ENCODE assay signal across 14 cellular contexts in the genomic region with DNA sequence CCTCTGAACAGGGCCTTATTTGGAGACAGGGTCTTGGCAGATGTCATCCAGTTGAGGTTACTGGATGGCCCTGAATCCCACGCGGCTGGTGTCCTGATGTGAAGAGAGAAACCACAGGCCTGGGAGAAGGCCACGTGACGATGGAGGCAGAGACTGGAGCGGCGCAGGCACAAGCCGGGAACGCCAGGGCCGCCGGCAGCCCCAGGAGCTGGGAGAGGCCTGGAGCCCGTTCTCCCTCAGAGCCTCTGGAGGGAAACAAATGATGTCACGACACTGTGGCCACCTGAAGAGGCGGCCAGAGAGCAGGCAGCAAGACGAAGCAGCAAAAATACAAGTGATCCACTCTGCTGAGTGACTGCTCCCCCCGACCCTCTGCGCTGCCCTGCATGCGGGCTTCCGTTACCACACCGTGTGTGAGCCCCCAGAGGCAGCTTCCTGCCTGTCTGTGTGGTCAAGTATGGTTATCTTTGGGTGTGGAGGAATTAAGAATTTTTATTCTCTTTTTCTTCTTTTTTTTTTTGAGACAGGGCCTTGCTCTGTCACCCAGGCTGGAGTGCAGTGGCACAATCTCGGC. TPM values are rescaled to one million over a fixed set of nuclear protein-coding genes. Genes with fewer than 3 reads are reported as not detected.
A peak's percentile ranks its signal among the peaks of the same experiment; 100 is the strongest.
DNase-seq lines count a peak whose midpoint lies in the region; ATAC-seq and TF ChIP-seq lines count a peak whose summit lies in the region.
"Had no signal": no experiment of that assay in that cellular context is flagged by ENCODE, and none has a peak within 500 bp of the region (broad histone marks: within the 10 kb centered on the region; RNA-seq: fewer than 3 reads in every experiment).

No MANE protein-coding gene starts in this region.

- no peak for DNase-seq in activated naive CD4-positive, alpha-beta T cell treated with anti-CD3 and anti-CD28 coated beads, Interleukin-2, amount 50 U/mL, for 16 hours
- DNase-seq in WTC11 (ENCODE audit: low spot score) = no peak
- no peak for DNase-seq in D341Med (ENCODE audit: low spot score)
- no peak for DNase-seq in activated gamma-delta T cell treated with Interleukin-2 at 50 U/mL for 16 hours
- DNase-seq: activated effector memory CD4-positive, alpha-beta T cell treated with Interleukin-2 at 50 U/mL for 16 hours; SW 1271; trophoblast cell had no signal

- no peaks in the 10 kb centered on the region for H3K9me3 Mint-ChIP-seq in activated naive CD4-positive, alpha-beta T cell treated with anti-CD3 and anti-CD28 coated beads, Interleukin-2, amount 50 U/mL, for 24 hours
- no peaks in the 10 kb centered on the region for H3K9me3 Mint-ChIP-seq in WTC11

- peaks cover 0 to 14% of the 10 kb centered on the region in 2 donors for H3K27me3 ChIP-seq in muscle layer of colon (ENCODE audit: control insufficient read depth in 1 of 2, insufficient read depth in 2 of 2, low read length in 2 of 2)

- H3K27me3 Mint-ChIP-seq in activated naive CD4-positive, alpha-beta T cell treated with anti-CD3 and anti-CD28 coated beads, Interleukin-2, amount 50 U/mL, for 24 hours = no peaks in the 10 kb centered on the region
- H3K27me3 Mint-ChIP-seq in WTC11 (ENCODE audit: low read depth) = no peaks in the 10 kb centered on the region; the same call in 1 of the 2 replicates

- no peaks in the 10 kb centered on the region for H3K9me3 ChIP-seq in muscle layer of colon (ENCODE audit: low read length)

- ATAC-seq in WTC11 (no peak), GM19452 (IDR thresholded peaks at IDR 0.05; ENCODE audit: unreplicated experiment) (no peak), GM21825 (IDR thresholded peaks at IDR 0.05; ENCODE audit: unreplicated experiment) (no peak)
- ATAC-seq: Panc1 had no signal

- H3K4me1 ChIP-seq in muscle layer of colon (ENCODE audit: insufficient read depth, low read length) = no peaks in the 10 kb centered on the region

- POLR2A ChIA-PET in WTC11 (lab: Charles Lee) = no interaction called here

- H3K27ac ChIP-seq in muscle layer of colon (ENCODE audit: low read depth, low read length) = peak overlapping the region; percentile 44

- CTCF ChIA-PET in WTC11 (lab: Charles Lee) = interaction anchor here (0.9 kb wide), 1 partner anchor 13 kb away, joined by 5 read pairs; no protein-coding TSS in a partner anchor

- H3K27ac Mint-ChIP-seq in activated naive CD4-positive, alpha-beta T cell treated with anti-CD3 and anti-CD28 coated beads, Interleukin-2, amount 50 U/mL, for 24 hours = peak overlapping the region; percentile 46
- 0 out of 2 replicates have a peak overlapping the region, but pooled peaks have one; percentile 45 for H3K27ac Mint-ChIP-seq in WTC11

- H3K4me3 Mint-ChIP-seq in activated naive CD4-positive, alpha-beta T cell treated with anti-CD3 and anti-CD28 coated beads, Interleukin-2, amount 50 U/mL, for 24 hours = no peak overlapping the region
- no peak overlapping the region for H3K4me3 Mint-ChIP-seq in WTC11

- no peaks in the 10 kb centered on the region for H3K36me3 ChIP-seq in muscle layer of colon (ENCODE audit: insufficient read depth, low read length)

- no peaks in the 10 kb centered on the region for H3K36me3 Mint-ChIP-seq in activated naive CD4-positive, alpha-beta T cell treated with anti-CD3 and anti-CD28 coated beads, Interleukin-2, amount 50 U/mL, for 24 hours
- H3K36me3 Mint-ChIP-seq in WTC11 = no peaks in the 10 kb centered on the region

- H3K4me1 Mint-ChIP-seq in activated naive CD4-positive, alpha-beta T cell treated with anti-CD3 and anti-CD28 coated beads, Interleukin-2, amount 50 U/mL, for 24 hours = peaks cover 59% of the 10 kb centered on the region
- no peaks in the 10 kb centered on the region for H3K4me1 Mint-ChIP-seq in WTC11

- no peak for TF ChIP-seq CTCF in WTC11 (IDR thresholded peaks at IDR 0.05)

- no peak overlapping the region for H3K9ac ChIP-seq in muscle layer of colon (ENCODE audit: low read length)

- H3K4me3 ChIP-seq in muscle layer of colon (ENCODE audit: low read depth in 1 of 2, low read length in 2 of 2) = no peak overlapping the region

TF ChIP-seq in WTC11, 78 proteins besides CTCF, POLR2A, EP300 and RAD21:
- TF ChIP-seq, protein P1, sequence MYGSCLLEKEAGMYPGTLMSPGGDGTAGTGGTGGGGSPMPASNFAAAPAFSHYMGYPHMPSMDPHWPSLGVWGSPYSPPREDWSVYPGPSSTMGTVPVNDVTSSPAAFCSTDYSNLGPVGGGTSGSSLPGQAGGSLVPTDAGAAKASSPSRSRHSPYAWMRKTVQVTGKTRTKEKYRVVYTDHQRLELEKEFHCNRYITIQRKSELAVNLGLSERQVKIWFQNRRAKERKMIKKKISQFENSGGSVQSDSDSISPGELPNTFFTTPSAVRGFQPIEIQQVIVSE (CRISPR knock-in tag; IDR thresholded peaks at IDR 0.05; ENCODE audit: borderline replicate concordance) = no peak
- TF ChIP-seq ZBTB21 (CRISPR knock-in tag; IDR thresholded peaks at IDR 0.05; ENCODE audit: borderline replicate concordance) (no peak), ZNF138 (CRISPR knock-in tag; conservative IDR thresholded peaks at IDR 0.05) (no peak), ZNF423 (CRISPR knock-in tag; IDR thresholded peaks at IDR 0.05) (no peak), TEAD4 (CRISPR knock-in tag; IDR thresholded peaks at IDR 0.05) (no peak), NFATC4 (CRISPR knock-in tag; IDR thresholded peaks at IDR 0.05) (no peak), ZNF671 (CRISPR knock-in tag; IDR thresholded peaks at IDR 0.05) (no peak)
- TF ChIP-seq, protein P2, sequence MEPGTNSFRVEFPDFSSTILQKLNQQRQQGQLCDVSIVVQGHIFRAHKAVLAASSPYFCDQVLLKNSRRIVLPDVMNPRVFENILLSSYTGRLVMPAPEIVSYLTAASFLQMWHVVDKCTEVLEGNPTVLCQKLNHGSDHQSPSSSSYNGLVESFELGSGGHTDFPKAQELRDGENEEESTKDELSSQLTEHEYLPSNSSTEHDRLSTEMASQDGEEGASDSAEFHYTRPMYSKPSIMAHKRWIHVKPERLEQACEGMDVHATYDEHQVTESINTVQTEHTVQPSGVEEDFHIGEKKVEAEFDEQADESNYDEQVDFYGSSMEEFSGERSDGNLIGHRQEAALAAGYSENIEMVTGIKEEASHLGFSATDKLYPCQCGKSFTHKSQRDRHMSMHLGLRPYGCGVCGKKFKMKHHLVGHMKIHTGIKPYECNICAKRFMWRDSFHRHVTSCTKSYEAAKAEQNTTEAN (CRISPR knock-in tag; IDR thresholded peaks at IDR 0.05) = no peak
- TF ChIP-seq, protein P3, sequence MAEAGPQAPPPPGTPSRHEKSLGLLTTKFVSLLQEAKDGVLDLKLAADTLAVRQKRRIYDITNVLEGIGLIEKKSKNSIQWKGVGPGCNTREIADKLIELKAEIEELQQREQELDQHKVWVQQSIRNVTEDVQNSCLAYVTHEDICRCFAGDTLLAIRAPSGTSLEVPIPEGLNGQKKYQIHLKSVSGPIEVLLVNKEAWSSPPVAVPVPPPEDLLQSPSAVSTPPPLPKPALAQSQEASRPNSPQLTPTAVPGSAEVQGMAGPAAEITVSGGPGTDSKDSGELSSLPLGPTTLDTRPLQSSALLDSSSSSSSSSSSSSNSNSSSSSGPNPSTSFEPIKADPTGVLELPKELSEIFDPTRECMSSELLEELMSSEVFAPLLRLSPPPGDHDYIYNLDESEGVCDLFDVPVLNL (CRISPR knock-in tag; IDR thresholded peaks at IDR 0.05; ENCODE audit: borderline replicate concordance, low read depth) = no peak
- TF ChIP-seq, protein P4, sequence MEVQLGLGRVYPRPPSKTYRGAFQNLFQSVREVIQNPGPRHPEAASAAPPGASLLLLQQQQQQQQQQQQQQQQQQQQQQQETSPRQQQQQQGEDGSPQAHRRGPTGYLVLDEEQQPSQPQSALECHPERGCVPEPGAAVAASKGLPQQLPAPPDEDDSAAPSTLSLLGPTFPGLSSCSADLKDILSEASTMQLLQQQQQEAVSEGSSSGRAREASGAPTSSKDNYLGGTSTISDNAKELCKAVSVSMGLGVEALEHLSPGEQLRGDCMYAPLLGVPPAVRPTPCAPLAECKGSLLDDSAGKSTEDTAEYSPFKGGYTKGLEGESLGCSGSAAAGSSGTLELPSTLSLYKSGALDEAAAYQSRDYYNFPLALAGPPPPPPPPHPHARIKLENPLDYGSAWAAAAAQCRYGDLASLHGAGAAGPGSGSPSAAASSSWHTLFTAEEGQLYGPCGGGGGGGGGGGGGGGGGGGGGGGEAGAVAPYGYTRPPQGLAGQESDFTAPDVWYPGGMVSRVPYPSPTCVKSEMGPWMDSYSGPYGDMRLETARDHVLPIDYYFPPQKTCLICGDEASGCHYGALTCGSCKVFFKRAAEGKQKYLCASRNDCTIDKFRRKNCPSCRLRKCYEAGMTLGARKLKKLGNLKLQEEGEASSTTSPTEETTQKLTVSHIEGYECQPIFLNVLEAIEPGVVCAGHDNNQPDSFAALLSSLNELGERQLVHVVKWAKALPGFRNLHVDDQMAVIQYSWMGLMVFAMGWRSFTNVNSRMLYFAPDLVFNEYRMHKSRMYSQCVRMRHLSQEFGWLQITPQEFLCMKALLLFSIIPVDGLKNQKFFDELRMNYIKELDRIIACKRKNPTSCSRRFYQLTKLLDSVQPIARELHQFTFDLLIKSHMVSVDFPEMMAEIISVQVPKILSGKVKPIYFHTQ (CRISPR knock-in tag; IDR thresholded peaks at IDR 0.05) = no peak
- TF ChIP-seq, protein P5, sequence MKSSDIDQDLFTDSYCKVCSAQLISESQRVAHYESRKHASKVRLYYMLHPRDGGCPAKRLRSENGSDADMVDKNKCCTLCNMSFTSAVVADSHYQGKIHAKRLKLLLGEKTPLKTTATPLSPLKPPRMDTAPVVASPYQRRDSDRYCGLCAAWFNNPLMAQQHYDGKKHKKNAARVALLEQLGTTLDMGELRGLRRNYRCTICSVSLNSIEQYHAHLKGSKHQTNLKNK (CRISPR knock-in tag; IDR thresholded peaks at IDR 0.05) = no peak

RNA-seq across cellular contexts. Expression of a gene that starts 11.6 kb away (rescaled TPM):
- 0.74 to 1.3 TPM (median 0.92 TPM) in 3 replicates for total RNA-seq in WTC11 (2021)
- total RNA-seq: bronchial epithelial cell, renal cortical epithelial cell had no signal

RNA-seq across cellular contexts. Expression of a gene that starts 27.8 kb away (rescaled TPM):
- total RNA-seq in WTC11 (2021) = 0.14 to 0.57 TPM (median 0.22 TPM) in 3 replicates

RNA-seq across cellular contexts. Expression of a gene that starts 32.3 kb away (rescaled TPM):
- 101 to 111 TPM (median 107 TPM) in 3 replicates for total RNA-seq in WTC11 (2021)

RNA-seq across cellular contexts. Expression of a gene that starts 53.2 kb away (rescaled TPM):
- total RNA-seq in WTC11 (2021) = 0.89 to 1.4 TPM (median 1.4 TPM) in 3 replicates
- total RNA-seq: bronchial epithelial cell had no signal
